In genomic region chr14:97459180-97459579, GRCh38 we compare ENCODE assay signal across 9 cellular contexts.
DNase-seq lines count a peak whose midpoint lies in the region; ATAC-seq and TF ChIP-seq lines count a peak whose summit lies in the region.
"Had no signal": no experiment of that assay in that cellular context is flagged by ENCODE, and none has a peak within 500 bp of the region (broad histone marks: within the 10 kb centered on the region; RNA-seq: fewer than 3 reads in every experiment).

No MANE protein-coding gene starts in this region.

- H3K36me3 Mint-ChIP-seq in activated naive CD8-positive, alpha-beta T cell treated with anti-CD3 and anti-CD28 coated beads, Interleukin-2, amount 50 U/mL, for 24 hours (ENCODE audit: low read depth): peaks cover 40% of the 10 kb centered on the region
- H3K36me3 Mint-ChIP-seq in natural killer cell: peaks cover 19% of the 10 kb centered on the region
- no peaks in the 10 kb centered on the region for H3K36me3 Mint-ChIP-seq in Caco-2 (ENCODE audit: insufficient read depth, unreplicated experiment)

- intact Hi-C loops in natural killer cell (cut with micrococcal nuclease) (loop anchor here (2.0 to 5.0 kb wide), 3 partner anchors 77 to 248 kb away; no protein-coding TSS in a partner anchor), Caco-2 (cut with micrococcal nuclease; ENCODE audit: unreplicated experiment) (no loop called here)

- H3K4me3 Mint-ChIP-seq in activated naive CD8-positive, alpha-beta T cell treated with anti-CD3 and anti-CD28 coated beads, Interleukin-2, amount 50 U/mL, for 24 hours: peak overlapping the region; percentile 92
- H3K4me3 Mint-ChIP-seq in natural killer cell (peak overlapping the region; percentile 93), Caco-2 (ENCODE audit: unreplicated experiment) (no peak overlapping the region)

- H3K9me3 ChIP-seq in Caco-2: 0 out of 2 replicates have a peak, but pooled peaks cover 3% of the 10 kb centered on the region

- no peaks in the 10 kb centered on the region for H3K4me1 ChIP-seq in Caco-2

- DNase-seq in stimulated activated CD4-positive, alpha-beta T cell treated with anti-CD3 and anti-CD28 coated beads, TNF-alpha, amount 100 ng/mL, for 4 hours (ENCODE audit: low read depth in 3 of 3): peak in 2 of 3 experiments; percentile 9 to 14
- no peak for DNase-seq in stimulated activated CD4-positive, alpha-beta T cell treated with anti-CD3 and anti-CD28 coated beads, Interleukin-12 subunit alpha, Interleukin-12 subunit beta, amount 100 ng/mL, for 4 hours
- DNase-seq in activated naive CD8-positive, alpha-beta T cell treated with anti-CD3 and anti-CD28 coated beads, Interleukin-2, amount 50 U/mL, for 24 hours: no peak
- no peak for DNase-seq in natural killer cell
- DNase-seq in HuH-7 (ENCODE audit: low spot score): no peak
- no peak for DNase-seq in Caco-2
- DNase-seq in G401 (ENCODE audit: low spot score): no peak
- DNase-seq: T1000 had no signal

- H3K9me3 Mint-ChIP-seq in activated naive CD8-positive, alpha-beta T cell treated with anti-CD3 and anti-CD28 coated beads, Interleukin-2, amount 50 U/mL, for 24 hours: peaks cover 16% of the 10 kb centered on the region
- H3K9me3 Mint-ChIP-seq in natural killer cell (peaks cover 0 to 2% of the 10 kb centered on the region in 2 donors), Caco-2 (ENCODE audit: unreplicated experiment) (peaks cover 10% of the 10 kb centered on the region)

- POLR2A ChIA-PET in Caco-2 (lab: Charles Lee): no interaction called here

- no peaks in the 10 kb centered on the region for H3K27me3 Mint-ChIP-seq in activated naive CD8-positive, alpha-beta T cell treated with anti-CD3 and anti-CD28 coated beads, Interleukin-2, amount 50 U/mL, for 24 hours
- H3K27me3 Mint-ChIP-seq in natural killer cell (ENCODE audit: low read depth in 2 of 2) (no peaks in the 10 kb centered on the region), Caco-2 (ENCODE audit: insufficient read depth, unreplicated experiment) (no peaks in the 10 kb centered on the region)

- no peaks in the 10 kb centered on the region for H3K36me3 ChIP-seq in Caco-2 (ENCODE audit: control insufficient read depth, insufficient read depth, low read length)

- H3K4me3 ChIP-seq in Caco-2 (ENCODE audit: low read depth, low read length): no peak overlapping the region

- no TSS peak for BruUV-seq in Caco-2 (replicated peaks; lab: Mats Ljungman, UMichigan)

- in situ Hi-C loops in G401 (cut with HindIII; ENCODE audit: low sequenced_read_pairs): no loop called here

- CTCF ChIA-PET in Caco-2 (lab: Charles Lee): no interaction called here

- H3K27me3 ChIP-seq in Caco-2 (replicated peaks; ENCODE audit: control insufficient read depth, insufficient read depth, low read length): no peaks in the 10 kb centered on the region

- TF ChIP-seq CTCF in natural killer cell (IDR thresholded peaks at IDR 0.05) (no peak), Caco-2 (IDR thresholded peaks at IDR 0.05; ENCODE audit: insufficient read depth in 1 of 2, low read depth in 1 of 2, low read length in 1 of 2, severe bottlenecking in 1 of 2, unreplicated experiment in 1 of 2) (no peak)

- peaks cover 51% of the 10 kb centered on the region for H3K4me1 Mint-ChIP-seq in activated naive CD8-positive, alpha-beta T cell treated with anti-CD3 and anti-CD28 coated beads, Interleukin-2, amount 50 U/mL, for 24 hours
- H3K4me1 Mint-ChIP-seq in natural killer cell (peaks cover 80 to 82% of the 10 kb centered on the region in 2 donors), Caco-2 (ENCODE audit: low read depth, unreplicated experiment) (no peaks in the 10 kb centered on the region)

- ATAC-seq in activated naive CD8-positive, alpha-beta T cell treated with anti-CD3 and anti-CD28 coated beads, Interleukin-2, amount 50 U/mL, for 24 hours: peak; percentile 8
- ATAC-seq in natural killer cell (peak in 2 of 3 donors; percentile 2 to 32), GM18909 (IDR thresholded peaks at IDR 0.05; ENCODE audit: poor library complexity, unreplicated experiment) (no peak)

- peak overlapping the region; percentile 99 for H3K27ac Mint-ChIP-seq in activated naive CD8-positive, alpha-beta T cell treated with anti-CD3 and anti-CD28 coated beads, Interleukin-2, amount 50 U/mL, for 24 hours
- H3K27ac Mint-ChIP-seq in natural killer cell (peak overlapping the region; percentile 97 to 99), Caco-2 (ENCODE audit: unreplicated experiment) (no peak overlapping the region)

Comparison
In these comparisons a context has a peak if more than half of its experiments do, and no peak if none do; other contexts are left out.
1. DNase-seq: peak in stimulated activated CD4-positive, alpha-beta T cell treated with anti-CD3 and anti-CD28 coated beads, TNF-alpha, amount 100 ng/mL, for 4 hours (2 of 3); none in stimulated activated CD4-positive, alpha-beta T cell treated with anti-CD3 and anti-CD28 coated beads, Interleukin-12 subunit alpha, Interleukin-12 subunit beta, amount 100 ng/mL, for 4 hours (single experiment), activated naive CD8-positive, alpha-beta T cell treated with anti-CD3 and anti-CD28 coated beads, Interleukin-2, amount 50 U/mL, for 24 hours (single experiment), natural killer cell (single experiment), HuH-7 (single experiment), Caco-2 (0 of 2) and G401 (single experiment).